1 cellular context compared by ENCODE assay signal in the genomic region with DNA sequence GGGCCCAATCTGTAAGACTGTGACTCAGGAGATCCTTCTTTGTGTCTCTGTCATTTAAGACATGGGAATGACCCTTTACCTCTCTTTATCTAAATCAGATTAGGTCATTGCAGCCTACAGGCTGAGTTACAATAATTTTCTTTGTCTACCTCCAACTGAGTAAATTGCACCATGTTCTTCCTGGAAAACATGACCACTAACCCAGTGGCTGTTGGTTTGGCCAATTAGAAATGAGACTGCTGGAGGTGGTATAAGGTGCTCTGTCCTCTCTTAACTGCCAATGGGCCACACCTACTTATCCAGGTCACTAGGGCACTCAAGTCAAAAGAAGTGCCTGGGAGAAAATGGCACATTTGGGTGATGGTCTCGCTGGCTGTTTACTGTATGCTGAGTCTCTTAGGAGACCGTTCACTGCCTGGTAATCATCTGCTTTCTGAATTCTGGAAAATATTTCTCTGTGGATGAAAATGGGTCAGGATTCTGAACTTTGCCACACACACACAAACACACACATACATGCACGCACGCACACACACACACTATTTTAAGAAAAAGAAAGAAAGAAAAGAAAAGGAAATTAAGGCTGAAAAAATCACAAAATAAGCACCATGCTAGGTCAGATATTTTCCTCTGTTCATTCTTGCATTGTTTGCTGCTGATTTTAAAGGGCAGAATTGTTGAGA.
A peak's percentile ranks its signal among the peaks of the same experiment; 100 is the strongest.
TF ChIP-seq lines count a peak whose summit lies in the region.

No MANE protein-coding gene starts in this region.

TF ChIP-seq in HepG2, 621 proteins besides CTCF, POLR2A, EP300 and RAD21 (continued from another document):
- no peak for TF ChIP-seq PTBP1 (IDR thresholded peaks at IDR 0.05; ENCODE audit: low read depth, low read length, poor library complexity, severe bottlenecking)
- no peak for TF ChIP-seq ZNF703 (CRISPR knock-in tag; IDR thresholded peaks at IDR 0.05; ENCODE audit: borderline replicate concordance)
- TF ChIP-seq ZSCAN12 (CRISPR knock-in tag; IDR thresholded peaks at IDR 0.05): no peak
- TF ChIP-seq NR2F6 (IDR thresholded peaks at IDR 0.05): 0 out of 2 replicates have a peak, but pooled peaks have one; percentile 10
- no peak for TF ChIP-seq NR2F6 (CRISPR knock-in tag; IDR thresholded peaks at IDR 0.05)
- TF ChIP-seq, protein P1, sequence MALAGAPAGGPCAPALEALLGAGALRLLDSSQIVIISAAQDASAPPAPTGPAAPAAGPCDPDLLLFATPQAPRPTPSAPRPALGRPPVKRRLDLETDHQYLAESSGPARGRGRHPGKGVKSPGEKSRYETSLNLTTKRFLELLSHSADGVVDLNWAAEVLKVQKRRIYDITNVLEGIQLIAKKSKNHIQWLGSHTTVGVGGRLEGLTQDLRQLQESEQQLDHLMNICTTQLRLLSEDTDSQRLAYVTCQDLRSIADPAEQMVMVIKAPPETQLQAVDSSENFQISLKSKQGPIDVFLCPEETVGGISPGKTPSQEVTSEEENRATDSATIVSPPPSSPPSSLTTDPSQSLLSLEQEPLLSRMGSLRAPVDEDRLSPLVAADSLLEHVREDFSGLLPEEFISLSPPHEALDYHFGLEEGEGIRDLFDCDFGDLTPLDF (CRISPR knock-in tag; IDR thresholded peaks at IDR 0.05): no peak
- TF ChIP-seq, protein P2, sequence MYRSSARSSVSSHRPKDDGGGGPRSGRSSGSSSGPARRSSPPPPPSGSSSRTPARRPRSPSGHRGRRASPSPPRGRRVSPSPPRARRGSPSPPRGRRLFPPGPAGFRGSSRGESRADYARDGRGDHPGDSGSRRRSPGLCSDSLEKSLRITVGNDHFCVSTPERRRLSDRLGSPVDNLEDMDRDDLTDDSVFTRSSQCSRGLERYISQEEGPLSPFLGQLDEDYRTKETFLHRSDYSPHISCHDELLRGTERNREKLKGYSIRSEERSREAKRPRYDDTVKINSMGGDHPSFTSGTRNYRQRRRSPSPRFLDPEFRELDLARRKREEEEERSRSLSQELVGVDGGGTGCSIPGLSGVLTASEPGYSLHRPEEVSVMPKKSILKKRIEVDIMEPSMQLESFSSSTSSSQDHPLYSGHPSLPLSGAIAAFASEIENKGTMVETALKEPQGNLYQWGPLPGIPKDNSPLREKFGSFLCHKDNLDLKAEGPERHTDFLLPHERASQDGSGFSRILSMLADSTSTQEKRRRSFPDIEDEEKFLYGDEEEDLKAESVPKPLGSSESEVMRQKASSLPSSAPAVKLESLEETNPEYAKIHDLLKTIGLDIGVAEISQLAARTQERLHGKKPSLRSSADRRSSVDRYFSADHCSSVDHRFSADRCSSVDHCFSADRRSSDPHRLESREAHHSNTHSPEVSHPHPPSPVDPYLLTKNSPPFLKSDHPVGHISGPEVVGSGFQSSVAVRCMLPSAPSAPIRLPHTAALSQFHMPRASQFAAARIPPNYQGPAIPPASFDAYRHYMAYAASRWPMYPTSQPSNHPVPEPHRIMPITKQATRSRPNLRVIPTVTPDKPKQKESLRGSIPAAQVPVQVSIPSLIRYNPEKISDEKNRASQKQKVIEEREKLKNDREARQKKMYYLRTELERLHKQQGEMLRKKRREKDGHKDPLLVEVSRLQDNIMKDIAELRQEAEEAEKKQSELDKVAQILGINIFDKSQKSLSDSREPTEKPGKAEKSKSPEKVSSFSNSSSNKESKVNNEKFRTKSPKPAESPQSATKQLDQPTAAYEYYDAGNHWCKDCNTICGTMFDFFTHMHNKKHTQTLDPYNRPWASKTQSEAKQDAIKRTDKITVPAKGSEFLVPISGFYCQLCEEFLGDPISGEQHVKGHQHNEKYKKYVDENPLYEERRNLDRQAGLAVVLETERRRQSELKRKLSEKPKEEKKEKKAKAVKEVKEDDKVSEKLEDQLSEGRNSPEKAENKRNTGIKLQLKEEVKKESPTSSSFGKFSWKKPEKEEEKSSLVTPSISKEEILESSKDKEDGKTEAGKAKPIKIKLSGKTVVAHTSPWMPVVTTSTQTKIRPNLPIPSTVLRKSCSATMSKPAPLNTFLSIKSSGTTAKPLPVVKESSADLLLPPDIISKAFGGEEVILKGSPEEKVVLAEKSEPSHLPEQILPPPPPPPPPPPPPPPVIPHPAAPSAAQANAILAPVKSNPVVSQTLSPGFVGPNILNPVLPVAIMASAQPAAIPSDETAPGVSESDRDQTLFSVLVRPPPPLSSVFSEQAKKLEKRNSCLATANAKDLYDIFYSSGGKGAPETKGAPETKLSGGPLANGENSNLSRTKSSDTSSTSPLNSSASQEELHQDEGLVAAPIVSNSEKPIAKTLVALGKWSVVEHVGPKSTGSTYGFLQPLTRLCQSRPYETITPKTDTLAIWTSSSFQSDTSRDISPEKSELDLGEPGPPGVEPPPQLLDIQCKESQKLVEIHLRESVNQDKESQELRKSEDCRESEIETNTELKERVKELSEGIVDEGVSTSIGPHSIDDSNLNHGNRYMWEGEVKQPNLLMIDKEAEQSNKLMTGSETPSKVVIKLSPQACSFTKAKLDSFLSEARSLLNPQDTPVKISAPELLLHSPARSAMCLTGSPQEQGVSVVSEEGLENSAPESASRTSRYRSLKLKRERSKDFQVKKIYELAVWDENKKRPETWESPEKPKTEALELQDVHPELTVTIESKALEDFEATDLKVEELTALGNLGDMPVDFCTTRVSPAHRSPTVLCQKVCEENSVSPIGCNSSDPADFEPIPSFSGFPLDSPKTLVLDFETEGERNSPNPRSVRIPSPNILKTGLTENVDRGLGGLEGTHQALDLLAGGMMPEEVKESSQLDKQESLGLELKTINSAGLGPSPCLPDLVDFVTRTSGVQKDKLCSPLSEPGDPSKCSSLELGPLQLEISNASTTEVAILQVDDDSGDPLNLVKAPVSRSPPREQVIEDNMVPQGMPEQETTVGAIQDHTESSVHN (CRISPR knock-in tag; IDR thresholded peaks at IDR 0.05): no peak
- no peak for TF ChIP-seq SMAD1 (CRISPR knock-in tag; IDR thresholded peaks at IDR 0.05; ENCODE audit: borderline replicate concordance, low read depth)
- TF ChIP-seq ZNF512 (CRISPR knock-in tag; IDR thresholded peaks at IDR 0.05): no peak
- no peak for TF ChIP-seq MED8 (CRISPR knock-in tag; IDR thresholded peaks at IDR 0.05; ENCODE audit: insufficient replicate concordance)
- no peak for TF ChIP-seq ZNF883 (CRISPR knock-in tag; IDR thresholded peaks at IDR 0.05; ENCODE audit: not compliant biosample characterization)
- TF ChIP-seq ZBTB20 (CRISPR knock-in tag; IDR thresholded peaks at IDR 0.05; ENCODE audit: borderline replicate concordance, low read depth): no peak
- TF ChIP-seq BHLHE40 (IDR thresholded peaks at IDR 0.05; ENCODE audit: low read length): no peak
- no peak for TF ChIP-seq ZBED4 (CRISPR knock-in tag; IDR thresholded peaks at IDR 0.05; ENCODE audit: borderline replicate concordance)
TF ChIP-seq in HepG2: peak in this region for 19.
